9 cellular contexts compared by ENCODE assay signal in the genomic region with DNA sequence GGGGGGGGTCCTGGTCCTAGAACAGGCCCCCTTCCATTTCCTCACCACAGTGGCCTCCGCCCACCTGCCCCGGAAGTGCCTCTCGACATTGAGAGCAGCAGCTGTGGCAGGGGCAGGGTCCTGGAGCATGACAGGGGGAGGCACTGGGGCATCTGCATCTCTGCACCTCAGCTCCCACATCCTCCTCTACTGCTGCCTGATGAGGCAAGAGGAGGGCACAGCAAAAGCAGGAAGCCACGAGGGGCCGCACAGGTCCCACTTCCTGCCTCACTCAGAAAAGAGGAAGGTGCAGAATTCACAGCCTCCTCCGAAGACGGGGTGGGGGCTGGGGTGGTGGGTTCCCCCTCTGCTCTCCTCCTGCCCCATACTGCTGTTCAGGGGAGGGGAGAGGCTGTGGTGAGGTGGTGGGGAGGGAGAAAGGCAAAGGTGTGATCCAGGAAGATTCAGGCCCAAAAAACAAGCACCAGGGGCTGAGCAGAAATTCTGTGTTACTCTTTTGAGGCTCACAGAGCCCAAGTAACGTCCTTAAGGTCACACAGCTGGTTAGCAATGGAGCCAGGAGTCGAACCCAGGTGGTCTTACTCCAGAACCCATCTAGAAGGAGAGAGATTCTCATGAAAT. TPM values are rescaled to one million over a fixed set of nuclear protein-coding genes. Genes with fewer than 3 reads are reported as not detected.
DNase-seq lines count a peak whose midpoint lies in the region; ATAC-seq and TF ChIP-seq lines count a peak whose summit lies in the region.
"Had no signal": no experiment of that assay in that cellular context is flagged by ENCODE, and none has a peak within 500 bp of the region (broad histone marks: within the 10 kb centered on the region; RNA-seq: fewer than 3 reads in every experiment).

No MANE protein-coding gene starts in this region.

- no peak overlapping the region for H3K4me3 ChIP-seq in esophagus muscularis mucosa
- H3K4me3 ChIP-seq in PC-9, result no peak overlapping the region

- POLR2A ChIA-PET in CD4-positive, alpha-beta T cell (lab: Charles Lee), result interaction anchor here (0.6 to 13.0 kb wide), 13 partner anchors 10 to 556 kb away, joined by 3 to 477 read pairs (median 6); a partner anchor contains a TSS
- POLR2A ChIA-PET in PC-9 (lab: Charles Lee; ENCODE audit: unreplicated experiment), result interaction anchor here (0.6 kb wide), 1 partner anchor 215 kb away, joined by 7 read pairs; no protein-coding TSS in a partner anchor

- no peak overlapping the region for H2AFZ ChIP-seq in PC-9

- no peak for TF ChIP-seq POLR2A in esophagus muscularis mucosa (IDR thresholded peaks at IDR 0.05; ENCODE audit: low read depth)

- TF ChIP-seq CTCF in CD4-positive, alpha-beta T cell (IDR thresholded peaks at IDR 0.05), result no peak
- no peak for TF ChIP-seq CTCF in esophagus muscularis mucosa (IDR thresholded peaks at IDR 0.05)
- TF ChIP-seq CTCF in PC-9 (conservative IDR thresholded peaks at IDR 0.05), result no peak

- H3K27ac Mint-ChIP-seq in CD4-positive, alpha-beta T cell, result peak overlapping the region; percentile 81

- CTCF ChIA-PET in CD4-positive, alpha-beta T cell (lab: Charles Lee), result interaction anchor here (1.0 to 2.9 kb wide), 9 partner anchors 9 to 280 kb away, joined by 3 to 18 read pairs (median 5); a partner anchor contains a TSS
- CTCF ChIA-PET in PC-9 (lab: Charles Lee), result interaction anchor here (0.6 to 0.7 kb wide), 2 partner anchors 20 to 289 kb away, joined by 5 to 6 read pairs; no protein-coding TSS in a partner anchor

- H3F3A ChIP-seq in PC-9 (ENCODE audit: insufficient read depth, low read depth), result no peaks in the 10 kb centered on the region

- H3K27ac ChIP-seq in CD4-positive, alpha-beta T cell (ENCODE audit: low read depth, low read length), result peak overlapping the region; percentile 86
- peak overlapping the region; percentile 30 to 59 (median 50) for H3K27ac ChIP-seq in esophagus muscularis mucosa (replicated peaks in 1 of 4)
- H3K27ac ChIP-seq in PC-9, result no peak overlapping the region

- H3K4me1 Mint-ChIP-seq in CD4-positive, alpha-beta T cell (ENCODE audit: low read depth), result peaks cover 87% of the 10 kb centered on the region

- no peaks in the 10 kb centered on the region for H3K9me2 ChIP-seq in PC-9 (ENCODE audit: insufficient read depth)

- H3K36me3 ChIP-seq in esophagus muscularis mucosa (peaks cover 14 to 76% (median 35%) of the 10 kb centered on the region in 4 donors), PC-9 (ENCODE audit: low read depth) (no peaks in the 10 kb centered on the region)

- WGBS in esophagus muscularis mucosa, result 55% methylated on average over 4 of the region's 9 CpGs

- no peak overlapping the region for H3K4me2 ChIP-seq in PC-9

- intact Hi-C loops in CD4-positive, alpha-beta T cell (cut with DNase I, micrococcal nuclease), result loop anchor here (1.0 to 2.0 kb wide), 5 partner anchors 10 to 24 kb away; no protein-coding TSS in a partner anchor
- intact Hi-C loops in esophagus muscularis mucosa (cut with DNase I), result no loop called here
- intact Hi-C loops in PC-9 (cut with micrococcal nuclease; ENCODE audit: unreplicated experiment), result no loop called here

- no peaks in the 10 kb centered on the region for H3K9me3 Mint-ChIP-seq in CD4-positive, alpha-beta T cell

- peak overlapping the region; percentile 85 for H3K4me3 Mint-ChIP-seq in CD4-positive, alpha-beta T cell

- ATAC-seq in CD4-positive, alpha-beta T cell (ENCODE audit: poor library complexity), result peak; percentile 89
- ATAC-seq in GM21423 (IDR thresholded peaks at IDR 0.05; ENCODE audit: unreplicated experiment), result peak; percentile 94

- no peaks in the 10 kb centered on the region for H4K20me1 ChIP-seq in PC-9 (ENCODE audit: insufficient read depth)

- no TSS peak for BruUV-seq in PC-9 (replicated peaks; lab: Mats Ljungman, UMichigan)

- no peaks in the 10 kb centered on the region for H3K79me2 ChIP-seq in PC-9 (ENCODE audit: low read depth)

- peak; percentile 64 to 91 (median 78) for DNase-seq in CD4-positive, alpha-beta T cell
- DNase-seq in KG1 (lab: John Stamatoyannopoulos, UW) (peak; percentile 86), esophagus muscularis mucosa (ENCODE audit: extremely low spot score) (no peak), NCI-H2171 treated with DMSO at 0.1 percent for 48 hours (lab: John Stamatoyannopoulos, UW) (no peak), PC-9 (no peak)
- DNase-seq in activated CD4-positive, alpha-beta T cell treated with anti-CD3 and anti-CD28 coated beads, Interleukin-2, amount 50 U/mL, for 24 hours (ENCODE audit: low read depth in 1 of 2, low spot score in 1 of 2), result peak; percentile 47 to 65
- peak; percentile 72 to 78 for DNase-seq in stimulated activated CD4-positive, alpha-beta T cell treated with anti-CD3 and anti-CD28 coated beads, Interleukin-2, amount 100 ng/mL, for 24 hours

- H3K4me1 ChIP-seq in esophagus muscularis mucosa, result peaks cover 14 to 27% (median 21%) of the 10 kb centered on the region in 4 donors
- H3K4me1 ChIP-seq in PC-9 (replicated peaks; ENCODE audit: insufficient read depth), result no peaks in the 10 kb centered on the region

- TF ChIP-seq EP300 in esophagus muscularis mucosa (IDR thresholded peaks at IDR 0.05), result no peak

- peaks cover 86% of the 10 kb centered on the region for H3K36me3 Mint-ChIP-seq in CD4-positive, alpha-beta T cell (ENCODE audit: low read depth)

- H3K27me3 Mint-ChIP-seq in CD4-positive, alpha-beta T cell, result no peaks in the 10 kb centered on the region

- H3K9me3 ChIP-seq in CD4-positive, alpha-beta T cell (ENCODE audit: control insufficient read depth, low read length), result no peaks in the 10 kb centered on the region
- no peaks in the 10 kb centered on the region for H3K9me3 ChIP-seq in esophagus muscularis mucosa
- no peaks in the 10 kb centered on the region for H3K9me3 ChIP-seq in PC-9 (ENCODE audit: insufficient read depth, low read depth)

- H3K27me3 ChIP-seq in CD4-positive, alpha-beta T cell (ENCODE audit: control insufficient read depth, insufficient read depth, low read length), result no peaks in the 10 kb centered on the region
- H3K27me3 ChIP-seq in esophagus muscularis mucosa (no peaks in the 10 kb centered on the region), PC-9 (ENCODE audit: insufficient read depth, low read depth) (no peaks in the 10 kb centered on the region)

RNA-seq across cellular contexts. Expression of a gene that starts 14.7 kb away (rescaled TPM):
- 100 to 1,000 TPM; 247 to 258 TPM for total RNA-seq in CD4-positive, alpha-beta T cell
- total RNA-seq in esophagus muscularis mucosa (10 to 100 TPM; 12.5 to 18.5 (median 17.3) TPM), PC-9 (2021) (11.5 and 14.4 TPM in 2 replicates)

RNA-seq across cellular contexts. Expression of a gene that starts 43.4 kb away (rescaled TPM):
- not detected for total RNA-seq in CD4-positive, alpha-beta T cell
- not detected for total RNA-seq in esophagus muscularis mucosa
- total RNA-seq in PC-9 (2021), result not detected in 2 replicates
- total RNA-seq: epithelial cell of proximal tubule had no signal

RNA-seq across cellular contexts. Expression of a gene that starts 50.2 kb away (rescaled TPM):
- total RNA-seq in CD4-positive, alpha-beta T cell, result not detected
- total RNA-seq in esophagus muscularis mucosa (1 to 10 TPM in 1 of 4 donors, not detected in 3; 1.3 TPM), PC-9 (2021) (not detected in 2 replicates)
- total RNA-seq: epithelial cell of proximal tubule had no signal

Comparison
In these comparisons a context has a peak if more than half of its experiments do, and no peak if none do; other contexts are left out.
1. DNase-seq: peak in CD4-positive, alpha-beta T cell (10 of 10), KG1 (single experiment), activated CD4-positive, alpha-beta T cell treated with anti-CD3 and anti-CD28 coated beads, Interleukin-2, amount 50 U/mL, for 24 hours (2 of 2) and stimulated activated CD4-positive, alpha-beta T cell treated with anti-CD3 and anti-CD28 coated beads, Interleukin-2, amount 100 ng/mL, for 24 hours (2 of 2); none in esophagus muscularis mucosa (single experiment), NCI-H2171 treated with DMSO at 0.1 percent for 48 hours (single experiment) and PC-9 (0 of 2).
2. RNA of a gene that starts 14.7 kb away (total RNA-seq): 247 to 258 TPM in CD4-positive, alpha-beta T cell; 12.5 to 18.5 TPM in esophagus muscularis mucosa and 11.5 to 14.4 TPM in PC-9; every median in the first group is over 10 times any median in the second.
3. intact Hi-C loops: an anchor here in CD4-positive, alpha-beta T cell (1.0 to 2.0 kb wide); none called in esophagus muscularis mucosa and PC-9.